In genomic region chr16:722835-723633, GRCh38 we compare ENCODE assay signal across 18 cellular contexts. TPM values are rescaled to one million over a fixed set of nuclear protein-coding genes. Genes with fewer than 3 reads are reported as not detected.
A peak's percentile ranks its signal among the peaks of the same experiment; 100 is the strongest.
DNase-seq lines count a peak whose midpoint lies in the region; ATAC-seq, FAIRE-seq and TF ChIP-seq lines count a peak whose summit lies in the region.
"Had no signal": no experiment of that assay in that cellular context is flagged by ENCODE, and none has a peak within 500 bp of the region (broad histone marks: within the 10 kb centered on the region; RNA-seq: fewer than 3 reads in every experiment).

No MANE protein-coding gene starts in this region.

- H3K27ac ChIP-seq in Karpas-422 (ENCODE audit: low read length) = peak overlapping the region; percentile 91
- no peak overlapping the region for H3K27ac ChIP-seq in H1 (ENCODE audit: low read depth, low read length)
- H3K27ac ChIP-seq: cardiac muscle cell, heart right ventricle had no signal

- TF ChIP-seq EP300 in H1 (IDR thresholded peaks at IDR 0.05; ENCODE audit: borderline replicate concordance in 1 of 2, low read depth in 2 of 2, low read length in 2 of 2) = no peak

- peaks cover 81% of the 10 kb centered on the region for H3K4me1 ChIP-seq in Karpas-422 (ENCODE audit: low read length)
- peaks cover 0 to 25% (median 14%) of the 10 kb centered on the region in 4 experiments; a peak in 5 of 7 replicates for H3K4me1 ChIP-seq in H1 (replicated peaks in 1 of 4; ENCODE audit: control insufficient read depth in 3 of 4, insufficient read depth in 4 of 4, low read length in 3 of 4)

- H2AFZ ChIP-seq in Karpas-422 (ENCODE audit: low read length) (no peak overlapping the region), H1 (ENCODE audit: low read length) (no peak overlapping the region)

- H3K4me2 ChIP-seq in Karpas-422 (ENCODE audit: low read depth, low read length, poor library complexity, severe bottlenecking) (peak overlapping the region; percentile 89), H1 (ENCODE audit: insufficient read depth in 1 of 2, low read depth in 2 of 2, low read length in 2 of 2) (no peak overlapping the region)

- DNase-seq in activated naive CD4-positive, alpha-beta T cell treated with anti-CD3 and anti-CD28 coated beads, Interleukin-2, amount 50 U/mL, for 16 hours = no peak
- DNase-seq in Karpas-422 = peak; percentile 42
- no peak for DNase-seq in H1 (ENCODE audit: low read depth in 1 of 2, low spot score in 2 of 2)
- DNase-seq in type B pancreatic cell (ENCODE audit: extremely low spot score, unreplicated experiment) = no peak
- DNase-seq in GM10248 (ENCODE audit: extremely low spot score) = no peak
- no peak for DNase-seq in cerebellar cortex (ENCODE audit: low spot score)
- DNase-seq: DMS53; effector CD4-positive, alpha-beta T cell; KG1; NCI-H1092; SW 1271 had no signal

- H3K27me3 ChIP-seq in Karpas-422 (ENCODE audit: low read length) = no peaks in the 10 kb centered on the region
- H3K27me3 ChIP-seq in H1 (replicated peaks in 1 of 4; ENCODE audit: control insufficient read depth in 3 of 4, extremely low read depth in 1 of 4, insufficient read depth in 3 of 4, low read length in 3 of 4) = peaks cover 0 to 22% (median 5%) of the 10 kb centered on the region in 4 experiments; a peak in 4 of 7 replicates
- H3K27me3 ChIP-seq: cardiac muscle cell had no signal

- H3K14ac ChIP-seq in H1 (ENCODE audit: insufficient read length) = no peak overlapping the region

- H3K4me3 ChIP-seq in Karpas-422 (ENCODE audit: low read length) (peak overlapping the region; percentile 35; the same call in 1 of the 2 replicates), H1 (ENCODE audit: extremely low read depth in 1 of 4, insufficient read depth in 2 of 4, low read depth in 3 of 4, low read length in 4 of 4) (no peak overlapping the region)
- H3K4me3 ChIP-seq: cardiac muscle cell, heart right ventricle had no signal

- H2BK15ac ChIP-seq in H1 (ENCODE audit: low read length) = no peak overlapping the region

- no peak for FAIRE-seq in H1 (lab: Jason Lieb, UNC)
- FAIRE-seq: islet of Langerhans had no signal

- WGBS in H1 (ENCODE audit: extremely low coverage in 1 of 2, insufficient coverage in 1 of 2, insufficient read length in 1 of 2, insufficient replicate concordance in 2 of 2, low coverage in 1 of 2, low lambda C conversion rate in 2 of 2, missing lambda C conversion rate in 1 of 2), 2 experiments = 95% methylated on average over 23 of the region's 24 CpGs; no CpG with 5 or more reads in 1 of the 2 experiments

- no peak overlapping the region for H2BK20ac ChIP-seq in H1 (ENCODE audit: low read length)

- peaks cover 11% of the 10 kb centered on the region for H3K4me1 Mint-ChIP-seq in activated naive CD4-positive, alpha-beta T cell treated with anti-CD3 and anti-CD28 coated beads, Interleukin-2, amount 50 U/mL, for 24 hours
- H3K4me1 Mint-ChIP-seq in type B pancreatic cell (ENCODE audit: unreplicated experiment) = peaks cover 8% of the 10 kb centered on the region

- no peaks in the 10 kb centered on the region for H3K27me3 Mint-ChIP-seq in activated naive CD4-positive, alpha-beta T cell treated with anti-CD3 and anti-CD28 coated beads, Interleukin-2, amount 50 U/mL, for 24 hours
- no peaks in the 10 kb centered on the region for H3K27me3 Mint-ChIP-seq in type B pancreatic cell

- H3K27ac Mint-ChIP-seq in activated naive CD4-positive, alpha-beta T cell treated with anti-CD3 and anti-CD28 coated beads, Interleukin-2, amount 50 U/mL, for 24 hours = no peak overlapping the region
- no peak overlapping the region for H3K27ac Mint-ChIP-seq in type B pancreatic cell

- H2AK5ac ChIP-seq in H1 (ENCODE audit: low read depth, low read length) = no peak overlapping the region

- H3K9me2 ChIP-seq in Karpas-422 (replicated peaks; ENCODE audit: insufficient read depth, low read length) = no peaks in the 10 kb centered on the region

- H3K9me3 Mint-ChIP-seq in activated naive CD4-positive, alpha-beta T cell treated with anti-CD3 and anti-CD28 coated beads, Interleukin-2, amount 50 U/mL, for 24 hours = no peaks in the 10 kb centered on the region
- no peaks in the 10 kb centered on the region for H3K9me3 Mint-ChIP-seq in type B pancreatic cell

- no peak overlapping the region for H2BK120ac ChIP-seq in H1 (replicated peaks; ENCODE audit: low read depth, low read length)

- H3K4ac ChIP-seq in H1 (replicated peaks; ENCODE audit: insufficient read length, low read depth, low read length) = no peak overlapping the region

- ATAC-seq in HG03045 (IDR thresholded peaks at IDR 0.05; ENCODE audit: unreplicated experiment) = no peak
- ATAC-seq: heart right ventricle, Panc1 had no signal

- H4K5ac ChIP-seq in H1 (ENCODE audit: insufficient read length, low read depth, low read length) = no peak overlapping the region

- H2BK5ac ChIP-seq in H1 (ENCODE audit: low read depth, low read length) = no peak overlapping the region

- no peak for TF ChIP-seq RAD21 in H1 (IDR thresholded peaks at IDR 0.05 in 1 of 2, conservative IDR thresholded peaks at IDR 0.05 in 1 of 2; ENCODE audit: low read depth in 2 of 2, low read length in 2 of 2)

- H4K8ac ChIP-seq in H1 (ENCODE audit: extremely low read depth, insufficient read depth, low read length) = peak overlapping the region; percentile 51; the same call in 1 of the 2 replicates

- no peak for TF ChIP-seq POLR2A in H1 (IDR thresholded peaks at IDR 0.05; ENCODE audit: control extremely low read depth in 1 of 2, low read depth in 2 of 2, low read length in 2 of 2)

- H3K79me2 ChIP-seq in Karpas-422 (ENCODE audit: low read length) (0 out of 2 replicates have a peak, but pooled peaks cover 18% of the 10 kb centered on the region), H1 (ENCODE audit: control insufficient read depth in 1 of 2, insufficient read depth in 2 of 2, low read length in 2 of 2) (no peaks in the 10 kb centered on the region)

- no peak overlapping the region for H3K56ac ChIP-seq in H1 (replicated peaks; ENCODE audit: insufficient read length, low read depth, low read length)

- no peak for TF ChIP-seq CTCF in H1 (IDR thresholded peaks at IDR 0.05; ENCODE audit: control extremely low read depth in 1 of 3, insufficient read depth in 1 of 3, low read depth in 1 of 3, low read length in 3 of 3)
- no peak for TF ChIP-seq CTCF in type B pancreatic cell (conservative IDR thresholded peaks at IDR 0.05)
- TF ChIP-seq CTCF in GM10248 (IDR thresholded peaks at IDR 0.05; ENCODE audit: control extremely low read depth, extremely low read depth, low read depth, missing control alignments) = no peak

- CTCF ChIA-PET in H1 (lab: Charles Lee; ENCODE audit: partially characterized antibody) = interaction anchor here (0.6 to 35.8 kb wide), 5 partner anchors 6 to 62 kb away, joined by 3 to 977 read pairs (median 424); partner anchors contain the start of genes ANTKMT, CCDC78, CHTF18 and CIAO3
- CTCF ChIA-PET in GM10248 (lab: Yijun Ruan, JAX) = interaction anchor here (1.0 to 8.0 kb wide), 6 partner anchors 9 to 62 kb away, joined by 3 to 59 read pairs (median 6); partner anchors contain the start of gene CIAO3

- H4K91ac ChIP-seq in H1 (replicated peaks; ENCODE audit: insufficient read length, low read length) = no peak overlapping the region

- peaks cover 22% of the 10 kb centered on the region; the same call in 1 of the 2 replicates for H3K23me2 ChIP-seq in H1 (ENCODE audit: low read depth, low read length)

- H2BK12ac ChIP-seq in H1 (ENCODE audit: low read depth, low read length) = no peak overlapping the region

- no peaks in the 10 kb centered on the region for H3K79me1 ChIP-seq in H1 (ENCODE audit: low read depth, low read length)

- no peaks in the 10 kb centered on the region for H3K9me3 ChIP-seq in Karpas-422 (ENCODE audit: low read length)
- H3K9me3 ChIP-seq in H1 (ENCODE audit: insufficient read depth in 2 of 2, low read depth in 1 of 2, low read length in 1 of 2) = no peaks in the 10 kb centered on the region; a peak in 1 of 4 replicates
- H3K9me3 ChIP-seq: heart right ventricle had no signal

- POLR2A ChIA-PET in H1 (lab: Charles Lee; ENCODE audit: partially characterized antibody) = interaction anchor here (0.7 to 23.0 kb wide), 12 partner anchors 4 to 609 kb away, joined by 3 to 353 read pairs (median 7); partner anchors contain the start of genes ANTKMT, CCDC78, CHTF18 and CIAO3
- POLR2A ChIA-PET in GM10248 (lab: Yijun Ruan, JAX) = no interaction called here

- H3K36me3 ChIP-seq in Karpas-422 (ENCODE audit: insufficient read depth, low read length) (0 out of 2 replicates have a peak, but pooled peaks cover 2% of the 10 kb centered on the region), H1 (ENCODE audit: control insufficient read depth in 2 of 4, insufficient read depth in 4 of 4, low read length in 3 of 4) (peaks cover 0 to 6% (median 0%) of the 10 kb centered on the region in 4 experiments; a peak in 1 of 8 replicates)
- H3K36me3 ChIP-seq: cardiac muscle cell had no signal

- H3K36me3 Mint-ChIP-seq in activated naive CD4-positive, alpha-beta T cell treated with anti-CD3 and anti-CD28 coated beads, Interleukin-2, amount 50 U/mL, for 24 hours = no peaks in the 10 kb centered on the region
- H3K36me3 Mint-ChIP-seq in type B pancreatic cell = no peaks in the 10 kb centered on the region

- H3K23ac ChIP-seq in H1 (ENCODE audit: insufficient read length) = no peak overlapping the region

- H3K9ac ChIP-seq in Karpas-422 (ENCODE audit: low read length) (peak overlapping the region; percentile 75), H1 (replicated peaks in 1 of 4; ENCODE audit: extremely low read depth in 1 of 4, low read depth in 3 of 4, low read length in 3 of 4) (no peak overlapping the region)

- peak overlapping the region; percentile 36 for H3K4me3 Mint-ChIP-seq in activated naive CD4-positive, alpha-beta T cell treated with anti-CD3 and anti-CD28 coated beads, Interleukin-2, amount 50 U/mL, for 24 hours
- H3K4me3 Mint-ChIP-seq in type B pancreatic cell = peak overlapping the region; percentile 49

- H4K20me1 ChIP-seq in Karpas-422 (ENCODE audit: insufficient read depth, low read depth, low read length) (peaks cover 8% of the 10 kb centered on the region), H1 (replicated peaks in 1 of 2; ENCODE audit: control insufficient read depth in 1 of 2, insufficient read depth in 2 of 2, low read length in 2 of 2) (peaks cover 4 to 19% of the 10 kb centered on the region in 2 experiments)

- H3K18ac ChIP-seq in H1 (ENCODE audit: extremely low read depth, low read length) = no peak overlapping the region

RNA-seq across cellular contexts. Expression of gene ANTKMT, which starts 2.1 kb away (rescaled TPM):
- 19.8 and 53.3 TPM in 2 replicates for total RNA-seq in Karpas-422 (2014; rRNA removed; shearing (Covaris generic); ENCODE audit: low replicate concordance)
- total RNA-seq in H1 (2021; fragmentation: NEBNext Ultra II Directional; extraction: Animal tissue kit (Norgen Biotek cat#: 25700)) = 26.5 and 31.8 TPM in 2 replicates
- polyA plus RNA-seq in H1 (2011; rRNA removed) = 26.6 and 50.3 TPM in 2 replicates
- polyA plus RNA-seq in H1 (2011; cell fraction: cytosol; rRNA removed) = 26.8 TPM
- polyA plus RNA-seq in H1 (2011; cell fraction: nucleus; rRNA removed) = 47.4 TPM
- polyA plus RNA-seq in H1 (2012, experiment 1 of 2) = 5.3 to 19.7 TPM (median 15.5 TPM) in 4 replicates
- polyA plus RNA-seq in H1 (2012, experiment 2 of 2) = 9.2 TPM
- 26.3 TPM for polyA plus RNA-seq in H1 (2013, experiment 1 of 2)
- polyA plus RNA-seq in H1 (2013, experiment 2 of 2) = 25.7 TPM
- polyA minus RNA-seq in H1 (2011; rRNA and poly(A)+ RNA removed) = 0.66 and 1.2 TPM in 2 replicates
- polyA minus RNA-seq in H1 (2011; cell fraction: cytosol; rRNA and poly(A)+ RNA removed) = 13.1 TPM
- 15.1 TPM for polyA minus RNA-seq in H1 (2011; cell fraction: nucleus; rRNA and poly(A)+ RNA removed)
- total RNA-seq in type B pancreatic cell (ENCODE audit: low replicate concordance) = 33.5 and 34.8 TPM in 2 replicates

RNA-seq across cellular contexts. Expression of gene CCDC78, which starts 3.2 kb away (rescaled TPM):
- 29.4 and 110 TPM in 2 replicates for total RNA-seq in Karpas-422 (2014; rRNA removed; shearing (Covaris generic); ENCODE audit: low replicate concordance)
- total RNA-seq in H1 (2021; fragmentation: NEBNext Ultra II Directional; extraction: Animal tissue kit (Norgen Biotek cat#: 25700)) = 8.2 and 8.5 TPM in 2 replicates
- polyA plus RNA-seq in H1 (2011; rRNA removed) = 7.1 and 10.9 TPM in 2 replicates
- polyA plus RNA-seq in H1 (2011; cell fraction: cytosol; rRNA removed) = 9.8 TPM
- polyA plus RNA-seq in H1 (2011; cell fraction: nucleus; rRNA removed) = 90.1 TPM
- polyA plus RNA-seq in H1 (2012, experiment 1 of 2) = 7.2 to 12.1 TPM (median 10.1 TPM) in 4 replicates
- 4.7 TPM for polyA plus RNA-seq in H1 (2012, experiment 2 of 2)
- polyA plus RNA-seq in H1 (2013, experiment 1 of 2) = 6.5 TPM
- 6.2 TPM for polyA plus RNA-seq in H1 (2013, experiment 2 of 2)
- 1.3 and 1.4 TPM in 2 replicates for polyA minus RNA-seq in H1 (2011; rRNA and poly(A)+ RNA removed)
- polyA minus RNA-seq in H1 (2011; cell fraction: cytosol; rRNA and poly(A)+ RNA removed) = 2.9 TPM
- 14.3 TPM for polyA minus RNA-seq in H1 (2011; cell fraction: nucleus; rRNA and poly(A)+ RNA removed)
- total RNA-seq in type B pancreatic cell (ENCODE audit: low replicate concordance) = 1.2 and 3.9 TPM in 2 replicates

RNA-seq across cellular contexts. Expression of gene HAGHL, which starts 3.9 kb away (rescaled TPM):
- total RNA-seq in Karpas-422 (2014; rRNA removed; shearing (Covaris generic); ENCODE audit: low replicate concordance) = 57.4 and 159 TPM in 2 replicates
- 23.1 and 26.6 TPM in 2 replicates for total RNA-seq in H1 (2021; fragmentation: NEBNext Ultra II Directional; extraction: Animal tissue kit (Norgen Biotek cat#: 25700))
- 26.9 and 41.5 TPM in 2 replicates for polyA plus RNA-seq in H1 (2011; rRNA removed)
- 40.3 TPM for polyA plus RNA-seq in H1 (2011; cell fraction: cytosol; rRNA removed)
- polyA plus RNA-seq in H1 (2011; cell fraction: nucleus; rRNA removed) = 107 TPM
- polyA plus RNA-seq in H1 (2012, experiment 1 of 2) = 12.3 to 24.7 TPM (median 23.4 TPM) in 4 replicates
- 11.8 TPM for polyA plus RNA-seq in H1 (2012, experiment 2 of 2)
- polyA plus RNA-seq in H1 (2013, experiment 1 of 2) = 12.5 TPM
- 14.3 TPM for polyA plus RNA-seq in H1 (2013, experiment 2 of 2)
- 2.0 and 3.2 TPM in 2 replicates for polyA minus RNA-seq in H1 (2011; rRNA and poly(A)+ RNA removed)
- 12.3 TPM for polyA minus RNA-seq in H1 (2011; cell fraction: cytosol; rRNA and poly(A)+ RNA removed)
- 15.1 TPM for polyA minus RNA-seq in H1 (2011; cell fraction: nucleus; rRNA and poly(A)+ RNA removed)
- total RNA-seq in type B pancreatic cell (ENCODE audit: low replicate concordance) = 5.6 and 8.5 TPM in 2 replicates

RNA-seq across cellular contexts. Expression of gene METRN, which starts 8.1 kb away (rescaled TPM):
- 25.2 and 132 TPM in 2 replicates for total RNA-seq in Karpas-422 (2014; rRNA removed; shearing (Covaris generic); ENCODE audit: low replicate concordance)
- total RNA-seq in H1 (2021; fragmentation: NEBNext Ultra II Directional; extraction: Animal tissue kit (Norgen Biotek cat#: 25700)) = 18.7 and 19.1 TPM in 2 replicates
- 25.8 and 43.4 TPM in 2 replicates for polyA plus RNA-seq in H1 (2011; rRNA removed)
- 39.6 TPM for polyA plus RNA-seq in H1 (2011; cell fraction: cytosol; rRNA removed)
- 64.1 TPM for polyA plus RNA-seq in H1 (2011; cell fraction: nucleus; rRNA removed)
- polyA plus RNA-seq in H1 (2012, experiment 1 of 2) = 7.7 to 23.1 TPM (median 19.6 TPM) in 4 replicates
- 13.6 TPM for polyA plus RNA-seq in H1 (2012, experiment 2 of 2)
- polyA plus RNA-seq in H1 (2013, experiment 1 of 2) = 11.6 TPM
- polyA plus RNA-seq in H1 (2013, experiment 2 of 2) = 12.0 TPM
- polyA minus RNA-seq in H1 (2011; rRNA and poly(A)+ RNA removed) = 2.6 and 3.7 TPM in 2 replicates
- polyA minus RNA-seq in H1 (2011; cell fraction: cytosol; rRNA and poly(A)+ RNA removed) = 10.6 TPM
- 13.7 TPM for polyA minus RNA-seq in H1 (2011; cell fraction: nucleus; rRNA and poly(A)+ RNA removed)
- total RNA-seq in type B pancreatic cell (ENCODE audit: low replicate concordance) = 37.0 and 97.1 TPM in 2 replicates

RNA-seq across cellular contexts. Expression of gene FBXL16, which starts 17.4 kb away (rescaled TPM):
- total RNA-seq in Karpas-422 (2014; rRNA removed; shearing (Covaris generic); ENCODE audit: low replicate concordance) = 0.48 and 2.1 TPM in 2 replicates
- 10.3 and 12.5 TPM in 2 replicates for total RNA-seq in H1 (2021; fragmentation: NEBNext Ultra II Directional; extraction: Animal tissue kit (Norgen Biotek cat#: 25700))
- 12.8 and 21.9 TPM in 2 replicates for polyA plus RNA-seq in H1 (2011; rRNA removed)
- 10.8 TPM for polyA plus RNA-seq in H1 (2011; cell fraction: cytosol; rRNA removed)
- 15.2 TPM for polyA plus RNA-seq in H1 (2011; cell fraction: nucleus; rRNA removed)
- polyA plus RNA-seq in H1 (2012, experiment 1 of 2) = 6.9 to 31.1 TPM (median 29.9 TPM) in 4 replicates
- polyA plus RNA-seq in H1 (2012, experiment 2 of 2) = 7.1 TPM
- polyA plus RNA-seq in H1 (2013, experiment 1 of 2) = 15.8 TPM
- 14.3 TPM for polyA plus RNA-seq in H1 (2013, experiment 2 of 2)
- polyA minus RNA-seq in H1 (2011; rRNA and poly(A)+ RNA removed) = 3.3 and 3.8 TPM in 2 replicates
- polyA minus RNA-seq in H1 (2011; cell fraction: cytosol; rRNA and poly(A)+ RNA removed) = 10.3 TPM
- polyA minus RNA-seq in H1 (2011; cell fraction: nucleus; rRNA and poly(A)+ RNA removed) = 7.1 TPM
- 3.9 and 4.3 TPM in 2 replicates for total RNA-seq in type B pancreatic cell (ENCODE audit: low replicate concordance)
- total RNA-seq: subcutaneous adipose tissue had no signal
